1 cellular context compared by ENCODE assay signal in the genomic region with DNA sequence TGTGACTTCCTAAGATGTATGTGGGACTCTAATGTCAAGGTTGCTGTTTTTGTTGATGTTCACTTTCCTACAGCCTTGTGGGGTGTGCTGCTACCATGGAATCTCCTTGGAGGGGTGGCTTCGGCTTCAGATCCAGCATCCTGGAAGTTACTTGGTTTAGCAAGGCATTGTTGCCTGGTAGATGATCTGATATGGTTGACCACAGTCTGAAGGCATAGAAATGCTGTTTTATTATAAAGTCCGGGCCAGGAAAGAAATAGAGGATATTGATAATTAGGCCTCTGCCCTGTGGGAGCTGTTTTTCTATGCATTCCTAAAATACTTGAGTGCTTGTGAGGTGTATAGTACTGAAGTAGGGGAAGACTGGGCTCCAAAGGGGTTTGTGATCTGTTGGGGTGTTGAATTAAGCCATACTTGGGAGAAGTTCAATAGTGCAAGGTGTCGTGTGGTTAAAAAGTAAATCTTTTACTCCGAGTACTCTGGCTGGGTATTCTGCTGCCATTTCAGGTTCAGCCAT.
TF ChIP-seq lines count a peak whose summit lies in the region.

No MANE protein-coding gene starts in this region.

TF ChIP-seq in endothelial cell of umbilical vein, 7 proteins besides CTCF, POLR2A, EP300 and RAD21:
- TF ChIP-seq EZH2 (IDR thresholded peaks at IDR 0.05; ENCODE audit: borderline replicate concordance, low read depth, low read length, severe bottlenecking) (no peak), POLR2AphosphoS5 (IDR thresholded peaks at IDR 0.05; ENCODE audit: insufficient read depth, low read depth, low read length) (no peak), GATA2 (IDR thresholded peaks at IDR 0.05; ENCODE audit: insufficient read depth, insufficient read length, low read depth, low read length) (no peak), MAX (IDR thresholded peaks at IDR 0.05; ENCODE audit: insufficient read depth, insufficient read length) (no peak), FOS (IDR thresholded peaks at IDR 0.05; ENCODE audit: borderline replicate concordance, insufficient read depth, low read length) (no peak), MYC (IDR thresholded peaks at IDR 0.05; ENCODE audit: low read depth, low read length) (no peak), JUN (IDR thresholded peaks at IDR 0.05; ENCODE audit: borderline replicate concordance, insufficient read depth, insufficient read length, low read depth) (no peak)
